8 cellular contexts compared by ENCODE assay signal in the genomic region with DNA sequence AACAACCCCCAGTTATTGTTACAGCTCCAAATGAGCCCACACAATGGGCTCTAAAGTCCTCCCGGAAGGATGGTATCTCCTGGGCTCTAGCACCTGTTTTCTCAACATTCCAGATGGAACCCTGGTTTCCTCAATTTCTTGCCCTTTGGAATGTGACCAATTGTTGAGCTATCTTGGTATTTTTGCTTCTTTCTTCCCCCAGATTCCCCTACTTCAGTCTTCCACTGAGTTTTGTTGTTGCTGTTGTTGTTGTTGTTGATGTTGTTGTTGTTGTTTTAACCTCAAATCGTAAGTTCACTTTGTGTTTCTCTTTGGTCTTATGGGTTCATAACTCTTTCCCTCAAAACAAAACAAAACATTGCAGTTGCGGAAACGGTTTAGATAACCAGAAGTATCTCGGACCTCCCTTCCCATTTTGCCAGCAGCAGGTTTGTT. TPM values are rescaled to one million over a fixed set of nuclear protein-coding genes. Genes with fewer than 3 reads are reported as not detected.
DNase-seq lines count a peak whose midpoint lies in the region; ATAC-seq and TF ChIP-seq lines count a peak whose summit lies in the region.

No MANE protein-coding gene starts in this region.

- H3K27ac Mint-ChIP-seq in endodermal cell: peak overlapping the region; percentile 97

- H3K4me3 ChIP-seq in OCI-LY1 (ENCODE audit: low read depth, low read length, poor library complexity, severe bottlenecking) (peak overlapping the region; percentile 97), endodermal cell (ENCODE audit: low read length) (peak overlapping the region; percentile 96), ovary (peak overlapping the region; percentile 90)

- DNase-seq in endodermal cell (no peak), ovary (no peak), NCI-H2227 treated with DMSO at 0.1 percent for 48 hours (lab: John Stamatoyannopoulos, UW) (no peak)
- no peak for DNase-seq in stimulated activated CD4-positive, alpha-beta T cell treated with anti-CD3 and anti-CD28 coated beads, Interleukin-2, amount 100 ng/mL, for 24 hours
- no peak for DNase-seq in stimulated activated CD4-positive, alpha-beta T cell treated with anti-CD3 and anti-CD28 coated beads, Interleukin-1b, Interleukin-23, amount 100 ng/mL, for 48 hours

- H3K4me1 Mint-ChIP-seq in endodermal cell: peaks cover 14% of the 10 kb centered on the region

- H3K9me3 ChIP-seq in OCI-LY1 (ENCODE audit: low read length): no peaks in the 10 kb centered on the region
- no peaks in the 10 kb centered on the region for H3K9me3 ChIP-seq in endodermal cell (ENCODE audit: control insufficient read depth, low read length)
- H3K9me3 ChIP-seq in ovary: no peaks in the 10 kb centered on the region

- H3K27ac ChIP-seq in OCI-LY1 (ENCODE audit: low read depth, low read length, poor library complexity, severe bottlenecking) (peak overlapping the region; percentile 55), endodermal cell (ENCODE audit: low read depth, low read length) (no peak overlapping the region), ovary (peak overlapping the region in 1 of 2 donors; percentile 60)

- peaks cover 27% of the 10 kb centered on the region for H3K79me2 ChIP-seq in OCI-LY1 (ENCODE audit: insufficient read depth, low read length)

- TF ChIP-seq EP300 in ovary (IDR thresholded peaks at IDR 0.05): no peak

- no peaks in the 10 kb centered on the region for H3F3A ChIP-seq in OCI-LY1 (ENCODE audit: insufficient read depth, low read length)

- H3K4me2 ChIP-seq in OCI-LY1 (ENCODE audit: low read length): peak overlapping the region; percentile 88

- H3K9me2 ChIP-seq in OCI-LY1 (ENCODE audit: low read depth, low read length): no peaks in the 10 kb centered on the region

- H3K4me1 ChIP-seq in OCI-LY1 (ENCODE audit: insufficient read depth, low read length, severe bottlenecking) (peaks cover 28% of the 10 kb centered on the region), endodermal cell (ENCODE audit: control insufficient read depth, insufficient read depth, low read length) (no peaks in the 10 kb centered on the region), ovary (ENCODE audit: insufficient read depth) (peaks cover 5% of the 10 kb centered on the region)

- H2AFZ ChIP-seq in OCI-LY1 (ENCODE audit: low read length): peak overlapping the region; percentile 80

- H3K36me3 ChIP-seq in OCI-LY1 (ENCODE audit: insufficient read depth, low read length) (peaks cover 9% of the 10 kb centered on the region; the same call in 1 of the 2 replicates), endodermal cell (ENCODE audit: control insufficient read depth, insufficient read depth, low read length) (peaks cover 12% of the 10 kb centered on the region), ovary (no peaks in the 10 kb centered on the region)

- TF ChIP-seq POLR2A in ovary (IDR thresholded peaks at IDR 0.05): no peak

- intact Hi-C loops in ovary (cut with DNase I): loop anchor here in 2 of 4 donors (2.0 to 5.0 kb wide), 4 partner anchors 38 to 145 kb away; partner anchors contain the start of gene DDN (in 1 of the 2)

- H3K36me3 Mint-ChIP-seq in endodermal cell (ENCODE audit: low read depth): peaks cover 14% of the 10 kb centered on the region

- H3K27me3 ChIP-seq in OCI-LY1 (ENCODE audit: insufficient read depth, low read length) (no peaks in the 10 kb centered on the region), endodermal cell (ENCODE audit: control insufficient read depth, insufficient read depth, low read length, poor library complexity, severe bottlenecking) (no peaks in the 10 kb centered on the region), ovary (no peaks in the 10 kb centered on the region)

- TF ChIP-seq CTCF in OCI-LY1 (IDR thresholded peaks at IDR 0.05; ENCODE audit: low read length) (no peak), endodermal cell (conservative IDR thresholded peaks at IDR 0.05) (no peak), ovary (IDR thresholded peaks at IDR 0.05) (no peak)

- ATAC-seq in GM18909 (IDR thresholded peaks at IDR 0.05; ENCODE audit: poor library complexity, unreplicated experiment) (peak; percentile 2), GM18520 (IDR thresholded peaks at IDR 0.05; ENCODE audit: unreplicated experiment) (no peak)

- peak overlapping the region; percentile 92 for H3K9ac ChIP-seq in OCI-LY1 (ENCODE audit: low read length)
- peak overlapping the region; percentile 94 for H3K9ac ChIP-seq in endodermal cell (ENCODE audit: extremely low read depth, low read length, poor library complexity, severe bottlenecking)

- no peaks in the 10 kb centered on the region for H3K27me3 Mint-ChIP-seq in endodermal cell (ENCODE audit: insufficient read depth)

- H4K20me1 ChIP-seq in OCI-LY1 (ENCODE audit: insufficient read depth, low read length): no peaks in the 10 kb centered on the region

- WGBS in endodermal cell (ENCODE audit: insufficient coverage in 1 of 2, insufficient read length in 1 of 2), 2 experiments: 59 to 62% methylated on average over 4 to 5 of the region's 5 CpGs
- 0 to 1% (median 0%) methylated on average over 5 of the region's 5 CpGs for WGBS in ovary, 3 donors

- H3K4me3 Mint-ChIP-seq in endodermal cell: peak overlapping the region; percentile 94

- no peaks in the 10 kb centered on the region for H3K9me3 Mint-ChIP-seq in endodermal cell

RNA-seq across cellular contexts. Expression of gene DDX23, which starts 0.8 kb away (rescaled TPM):
- total RNA-seq in endodermal cell: 100 to 1,000 TPM in 1 of 2 donors, 10 to 100 TPM in 1; 98.5 to 108 TPM
- 61.8 TPM for polyA plus RNA-seq in endodermal cell (2013, experiment 1 of 2)
- polyA plus RNA-seq in endodermal cell (2013, experiment 2 of 2): 61.8 TPM
- 10 to 100 TPM; 48.0 to 82.2 (median 70.5) TPM for total RNA-seq in ovary
- 100 to 1,000 TPM in 1 of 2 donors, 10 to 100 TPM in 1; 60.0 to 108 TPM for polyA plus RNA-seq in ovary

RNA-seq across cellular contexts. Expression of gene RND1, which starts 12.9 kb away (rescaled TPM):
- total RNA-seq in endodermal cell: 10 to 100 TPM; 10.7 to 18.9 TPM
- 21.7 TPM for polyA plus RNA-seq in endodermal cell (2013, experiment 1 of 2)
- polyA plus RNA-seq in endodermal cell (2013, experiment 2 of 2): 19.7 TPM
- total RNA-seq in ovary: 1 to 10 TPM in 1 of 7 donors, under 1 TPM in 6; 0.23 to 3.8 (median 0.38) TPM
- 1 to 10 TPM; 1.2 to 2.1 TPM for polyA plus RNA-seq in ovary

RNA-seq across cellular contexts. Expression of gene CACNB3, which starts 34.5 kb away (rescaled TPM):
- total RNA-seq in endodermal cell: 10 to 100 TPM; 40.6 to 59.9 TPM
- polyA plus RNA-seq in endodermal cell (2013, experiment 1 of 2): 57.5 TPM
- 51.8 TPM for polyA plus RNA-seq in endodermal cell (2013, experiment 2 of 2)
- total RNA-seq in ovary: 100 to 1,000 TPM in 3 of 7 donors, 10 to 100 TPM in 4; 24.1 to 162 (median 92.3) TPM
- polyA plus RNA-seq in ovary: 10 to 100 TPM; 29.5 to 50.5 TPM
